ENCODE assay signal across 1 cellular context in genomic region chr12:24080465-24080864, GRCh38.
TF ChIP-seq lines count a peak whose summit lies in the region.

No MANE protein-coding gene starts in this region.

TF ChIP-seq in HepG2, 621 proteins besides CTCF, POLR2A, EP300 and RAD21 (continued from another document and continues in another):
- TF ChIP-seq TERF1 (CRISPR knock-in tag; IDR thresholded peaks at IDR 0.05) (no peak), IRF1 (CRISPR knock-in tag; IDR thresholded peaks at IDR 0.05; ENCODE audit: low read depth) (no peak), ZBTB3 (CRISPR knock-in tag; IDR thresholded peaks at IDR 0.05; ENCODE audit: borderline replicate concordance, low read depth) (no peak), ATF7-NPFF (CRISPR knock-in tag; IDR thresholded peaks at IDR 0.05; ENCODE audit: low read depth) (no peak), SIN3B (IDR thresholded peaks at IDR 0.05; ENCODE audit: low read length) (no peak), CENPT (CRISPR knock-in tag; IDR thresholded peaks at IDR 0.05; ENCODE audit: low read depth) (no peak), BORCS8-MEF2B (CRISPR knock-in tag; IDR thresholded peaks at IDR 0.05) (no peak), DRAP1 (CRISPR knock-in tag; IDR thresholded peaks at IDR 0.05) (no peak), HNF1A (IDR thresholded peaks at IDR 0.05; ENCODE audit: low read depth) (peak; percentile 46), HNF1A (CRISPR knock-in tag; IDR thresholded peaks at IDR 0.05; ENCODE audit: borderline replicate concordance) (peak; percentile 77; the same call in 1 of the 2 replicates), HNRNPH1 (optimal IDR thresholded peaks at IDR 0.05; ENCODE audit: low read depth, low read length) (no peak), NR2F1 (CRISPR knock-in tag; IDR thresholded peaks at IDR 0.05) (peak; percentile 81 to 86; a peak in 3 of 4 replicates), ZUFSP (CRISPR knock-in tag; IDR thresholded peaks at IDR 0.05; ENCODE audit: borderline replicate concordance) (no peak), ZIK1 (CRISPR knock-in tag; IDR thresholded peaks at IDR 0.05; ENCODE audit: borderline replicate concordance, low read depth) (no peak), ZBTB38 (CRISPR knock-in tag; IDR thresholded peaks at IDR 0.05) (no peak), EED (CRISPR knock-in tag; IDR thresholded peaks at IDR 0.05) (no peak), ZNF546 (CRISPR knock-in tag; conservative IDR thresholded peaks at IDR 0.05) (no peak), SRF (IDR thresholded peaks at IDR 0.05; ENCODE audit: low read depth, low read length) (no peak), PHB2 (IDR thresholded peaks at IDR 0.05; ENCODE audit: partially characterized antibody) (no peak), ZBTB8A (CRISPR knock-in tag; IDR thresholded peaks at IDR 0.05; ENCODE audit: borderline replicate concordance, low read depth) (no peak), RAD51 (IDR thresholded peaks at IDR 0.05; ENCODE audit: borderline replicate concordance) (no peak), AHDC1 (CRISPR knock-in tag; IDR thresholded peaks at IDR 0.05; ENCODE audit: borderline replicate concordance) (peak; percentile 99), ZNF597 (CRISPR knock-in tag; IDR thresholded peaks at IDR 0.05) (no peak), PREB (CRISPR knock-in tag; IDR thresholded peaks at IDR 0.05) (no peak), SPEN (CRISPR knock-in tag; IDR thresholded peaks at IDR 0.05; ENCODE audit: low read depth) (no peak), SMAD3 (CRISPR knock-in tag; IDR thresholded peaks at IDR 0.05) (peak; percentile 69; the same call in 1 of the 2 replicates), CERS6 (CRISPR knock-in tag; IDR thresholded peaks at IDR 0.05) (no peak), ZNF24 (IDR thresholded peaks at IDR 0.05) (no peak), NAIF1 (CRISPR knock-in tag; IDR thresholded peaks at IDR 0.05; ENCODE audit: borderline replicate concordance) (no peak), ZNF329 (CRISPR knock-in tag; IDR thresholded peaks at IDR 0.05; ENCODE audit: low read depth) (no peak), GATA4 (IDR thresholded peaks at IDR 0.05; ENCODE audit: borderline replicate concordance, low read depth) (peak; percentile 82; the same call in 1 of the 2 replicates), SMAD9 (CRISPR knock-in tag; IDR thresholded peaks at IDR 0.05) (no peak), ZNF234 (CRISPR knock-in tag; conservative IDR thresholded peaks at IDR 0.05) (no peak), GZF1 (CRISPR knock-in tag; IDR thresholded peaks at IDR 0.05) (no peak), NPAS2 (CRISPR knock-in tag; IDR thresholded peaks at IDR 0.05; ENCODE audit: borderline replicate concordance) (no peak), ZKSCAN5 (CRISPR knock-in tag; IDR thresholded peaks at IDR 0.05) (no peak), ZNF839 (CRISPR knock-in tag; IDR thresholded peaks at IDR 0.05; ENCODE audit: borderline replicate concordance) (no peak), CHCHD3 (CRISPR knock-in tag; IDR thresholded peaks at IDR 0.05) (no peak), TFE3 (CRISPR knock-in tag; IDR thresholded peaks at IDR 0.05) (0 out of 2 replicates have a peak, but pooled peaks have one; percentile 35), FOSL2 (CRISPR knock-in tag; IDR thresholded peaks at IDR 0.05) (peak; percentile 70), MXD3 (CRISPR knock-in tag; IDR thresholded peaks at IDR 0.05) (no peak), MED1 (CRISPR knock-in tag; IDR thresholded peaks at IDR 0.05) (peak; percentile 95), HNF4G (IDR thresholded peaks at IDR 0.05; ENCODE audit: borderline replicate concordance, low read depth, low read length) (peak; percentile 99), HNF4G (CRISPR knock-in tag; IDR thresholded peaks at IDR 0.05; ENCODE audit: borderline replicate concordance, low read depth) (peak; percentile 92; the same call in 1 of the 2 replicates), SP5 (CRISPR knock-in tag; IDR thresholded peaks at IDR 0.05; ENCODE audit: borderline replicate concordance, low read depth) (peak; percentile 39; the same call in 1 of the 2 replicates), ZNF670 (CRISPR knock-in tag; IDR thresholded peaks at IDR 0.05; ENCODE audit: borderline replicate concordance) (no peak)
